Comparison of ENCODE assay signal across 31 cellular contexts in the genomic region with DNA sequence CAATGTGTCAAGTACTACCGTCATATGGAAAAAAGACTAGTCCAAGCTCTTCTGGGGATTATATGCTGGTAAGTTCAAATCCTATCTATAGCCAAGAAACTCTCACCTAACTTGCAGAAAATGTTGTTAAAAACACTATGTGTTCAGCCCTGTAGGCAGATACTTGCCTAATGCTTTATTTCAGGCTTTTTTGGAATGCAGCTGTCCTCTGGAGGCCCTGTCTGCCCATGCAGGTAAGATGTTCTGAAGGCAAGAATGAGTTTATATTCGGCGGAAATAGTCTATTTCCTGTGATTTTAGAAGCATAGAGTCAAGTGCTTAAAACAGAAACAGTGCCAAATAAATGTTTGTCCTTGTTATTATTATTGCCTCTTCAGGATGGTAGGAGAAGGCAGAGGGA. TPM values are rescaled to one million over a fixed set of nuclear protein-coding genes. Genes with fewer than 3 reads are reported as not detected.
"Had no signal": no experiment of that assay in that cellular context is flagged by ENCODE, and none has a peak within 500 bp of the region (broad histone marks: within the 10 kb centered on the region; RNA-seq: fewer than 3 reads in every experiment).

No MANE protein-coding gene starts in this region.

- H3K36me3 Mint-ChIP-seq: T-cell had no signal

- H3K9me3 Mint-ChIP-seq: T-cell had no signal

- ATAC-seq: Panc1, Right ventricle myocardium inferior, SK-N-SH treated with all-trans-retinoic acid at 6 μM for 48 hours had no signal

- H3K27me3 Mint-ChIP-seq: T-cell had no signal

- H3K4me3 Mint-ChIP-seq: T-cell had no signal

- DNase-seq: Karpas-422, MM.1S, MV-4-11, NCI-H1092, NCI-H1105, NCI-H1417 treated with DMSO at 0.1 percent for 48 hours, NCI-H1436 treated with DMSO at 0.1 percent for 48 hours, NCI-H1694 treated with DMSO at 0.1 percent for 48 hours, NCI-H187 treated with DMSO at 0.1 percent for 48 hours, NCI-H2029, NCI-H2081, NCI-H2171 treated with DMSO at 0.1 percent for 48 hours, NCI-H2227 treated with DMSO at 0.1 percent for 48 hours, NCI-H345, NCI-H446, NCI-H510A treated with DMSO at 0.1 percent for 48 hours, NCI-H524 treated with DMSO at 0.1 percent for 48 hours, NCI-H526 treated with DMSO at 0.1 percent for 48 hours, NCI-H774, PC-9, SHP77, SIG-M5, SJCRH30, T-cell had no signal

RNA-seq across cellular contexts. Expression of gene PPP2R2B, which starts 34.3 kb away (rescaled TPM):
- total RNA-seq: NCI-H460, OCI-LY7, PC-9, RPMI7951, SK-MEL-5 had no signal
